ENCODE assay signal across 8 cellular contexts in genomic region chr18:45687617-45688016, GRCh38. TPM values are rescaled to one million over a fixed set of nuclear protein-coding genes. Genes with fewer than 3 reads are reported as not detected.
A peak's percentile ranks its signal among the peaks of the same experiment; 100 is the strongest.
DNase-seq lines count a peak whose midpoint lies in the region; ATAC-seq lines count a peak whose summit lies in the region.

No MANE protein-coding gene starts in this region.

- ATAC-seq in GM19035 (IDR thresholded peaks at IDR 0.05; ENCODE audit: unreplicated experiment) = peak; percentile 38
- peak; percentile 33 for ATAC-seq in HG03135 (IDR thresholded peaks at IDR 0.05; ENCODE audit: unreplicated experiment)

- no peaks in the 10 kb centered on the region for H3K27me3 ChIP-seq in CD4-positive, alpha-beta memory T cell (ENCODE audit: insufficient read depth, low read length)
- H3K27me3 ChIP-seq in thymus (ENCODE audit: control insufficient read depth, insufficient read depth) = no peaks in the 10 kb centered on the region
- no peaks in the 10 kb centered on the region for H3K27me3 ChIP-seq in MG63

- H3K4me1 ChIP-seq in CD4-positive, alpha-beta memory T cell (ENCODE audit: insufficient read depth, low read length) = peaks cover 84% of the 10 kb centered on the region
- H3K4me1 ChIP-seq in thymus (ENCODE audit: control insufficient read depth, insufficient read depth, low read length) = peaks cover 47% of the 10 kb centered on the region

- H3K9me3 ChIP-seq in CD4-positive, alpha-beta memory T cell (ENCODE audit: control insufficient read depth in 1 of 2, low read length in 2 of 2) = no peaks in the 10 kb centered on the region
- H3K9me3 ChIP-seq in thymus (ENCODE audit: control insufficient read depth) (no peaks in the 10 kb centered on the region), MG63 (0 out of 2 replicates have a peak, but pooled peaks cover 2% of the 10 kb centered on the region)

- no peaks in the 10 kb centered on the region for H3K9me3 Mint-ChIP-seq in CD4-positive, alpha-beta memory T cell
- H3K9me3 Mint-ChIP-seq in activated T-cell treated with anti-CD3 and anti-CD28 coated beads, Interleukin-2, amount 50 U/mL, for 24 hours = no peaks in the 10 kb centered on the region

- H3K4me1 Mint-ChIP-seq in CD4-positive, alpha-beta memory T cell = peaks cover 60 to 79% (median 69%) of the 10 kb centered on the region in 4 donors
- peaks cover 68% of the 10 kb centered on the region for H3K4me1 Mint-ChIP-seq in activated T-cell treated with anti-CD3 and anti-CD28 coated beads, Interleukin-2, amount 50 U/mL, for 24 hours (ENCODE audit: low read depth)

- DNase-seq in CD4-positive, alpha-beta memory T cell = peak in 2 of 5 donors; percentile 29 to 50
- DNase-seq in activated T-cell treated with anti-CD3 and anti-CD28 coated beads, Interleukin-2, amount 50 U/mL, for 24 hours = peak; percentile 45
- DNase-seq in MG63 (no peak), SKM-1 (lab: John Stamatoyannopoulos, UW; ENCODE audit: unreplicated experiment) (no peak), globus pallidus (ENCODE audit: low spot score) (no peak)

- H3K36me3 ChIP-seq in CD4-positive, alpha-beta memory T cell (ENCODE audit: insufficient read depth, low read length) = no peaks in the 10 kb centered on the region
- H3K36me3 ChIP-seq in thymus (ENCODE audit: control insufficient read depth, insufficient read depth) = no peaks in the 10 kb centered on the region
- H3K36me3 ChIP-seq in MG63 = no peaks in the 10 kb centered on the region

- no peaks in the 10 kb centered on the region for H3K27me3 Mint-ChIP-seq in CD4-positive, alpha-beta memory T cell
- H3K27me3 Mint-ChIP-seq in activated T-cell treated with anti-CD3 and anti-CD28 coated beads, Interleukin-2, amount 50 U/mL, for 24 hours = peaks cover 6% of the 10 kb centered on the region

- WGBS in thymus = 16% methylated on average over 6 of the region's 6 CpGs

- CTCF ChIA-PET in CD4-positive, alpha-beta memory T cell (lab: Charles Lee; ENCODE audit: partially characterized antibody) = interaction anchor here (1.0 to 11.7 kb wide), 12 partner anchors 9 to 388 kb away, joined by 3 to 304 read pairs (median 6); partner anchors contain the start of gene SLC14A1

- H3K36me3 Mint-ChIP-seq in CD4-positive, alpha-beta memory T cell = no peaks in the 10 kb centered on the region
- H3K36me3 Mint-ChIP-seq in activated T-cell treated with anti-CD3 and anti-CD28 coated beads, Interleukin-2, amount 50 U/mL, for 24 hours (ENCODE audit: low read depth) = no peaks in the 10 kb centered on the region

- intact Hi-C loops in CD4-positive, alpha-beta memory T cell (cut with micrococcal nuclease) = loop anchor here (1.0 kb wide), 4 partner anchors 17 to 287 kb away; partner anchors contain the start of gene EPG5

- peak overlapping the region; percentile 50 for H3K27ac ChIP-seq in CD4-positive, alpha-beta memory T cell (ENCODE audit: low read depth, low read length)
- H3K27ac ChIP-seq in thymus (ENCODE audit: low read depth) = peak overlapping the region; percentile 97

- H3K27ac Mint-ChIP-seq in CD4-positive, alpha-beta memory T cell = peak overlapping the region; percentile 91 to 98 (median 96)
- H3K27ac Mint-ChIP-seq in activated T-cell treated with anti-CD3 and anti-CD28 coated beads, Interleukin-2, amount 50 U/mL, for 24 hours = peak overlapping the region; percentile 23

- POLR2A ChIA-PET in CD4-positive, alpha-beta memory T cell (lab: Charles Lee; ENCODE audit: partially characterized antibody) = interaction anchor here (0.9 to 5.8 kb wide), 13 partner anchors 12 to 410 kb away, joined by 3 to 169 read pairs (median 4); partner anchors contain the start of genes ATP5F1A and PSTPIP2

- H3K4me3 ChIP-seq in CD4-positive, alpha-beta memory T cell (ENCODE audit: low read length in 2 of 2) = peak overlapping the region; percentile 31 to 65
- peak overlapping the region; percentile 50 for H3K4me3 ChIP-seq in thymus (ENCODE audit: low read length)
- no peak overlapping the region for H3K4me3 ChIP-seq in MG63

- H3K4me3 Mint-ChIP-seq in CD4-positive, alpha-beta memory T cell = peak overlapping the region; percentile 85 to 96 (median 92)
- peak overlapping the region; percentile 76 for H3K4me3 Mint-ChIP-seq in activated T-cell treated with anti-CD3 and anti-CD28 coated beads, Interleukin-2, amount 50 U/mL, for 24 hours

RNA-seq across cellular contexts. Expression of gene SLC14A1, which starts 36.4 kb away (rescaled TPM):
- 1 to 10 TPM; 2.8 to 3.6 TPM for total RNA-seq in CD4-positive, alpha-beta memory T cell
- polyA plus RNA-seq in CD4-positive, alpha-beta memory T cell = 1 to 10 TPM; 1.8 to 3.6 TPM
- polyA plus RNA-seq in thymus = 3.9 TPM
- total RNA-seq in MG63 (2014; rRNA removed; shearing (Covaris generic); ENCODE audit: low replicate concordance) = 35.8 and 40.0 TPM in 2 replicates
